Comparison of ENCODE assay signal across 21 cellular contexts in the genomic region with DNA sequence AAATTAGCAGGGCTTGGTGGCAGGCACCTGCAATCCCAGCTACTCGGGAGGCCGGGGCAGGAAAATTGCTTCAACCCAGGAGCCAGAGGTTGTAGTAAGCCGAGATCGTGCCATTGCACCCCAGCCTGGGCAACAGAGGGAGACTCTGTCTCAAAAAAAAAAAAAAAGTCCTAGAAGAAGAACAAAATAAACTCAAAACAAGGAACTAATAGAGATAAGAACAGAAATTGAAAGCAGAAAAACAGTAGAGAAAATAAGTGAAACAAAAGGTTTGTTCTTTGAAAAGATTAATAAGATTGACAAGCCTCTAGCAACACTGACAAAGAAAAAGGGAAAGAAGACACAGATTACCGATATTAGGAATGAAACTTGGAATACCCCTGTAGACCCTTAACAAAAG. TPM values are rescaled to one million over a fixed set of nuclear protein-coding genes. Genes with fewer than 3 reads are reported as not detected.
DNase-seq lines count a peak whose midpoint lies in the region; ATAC-seq, FAIRE-seq and TF ChIP-seq lines count a peak whose summit lies in the region.
"Had no signal": no experiment of that assay in that cellular context is flagged by ENCODE, and none has a peak within 500 bp of the region (broad histone marks: within the 10 kb centered on the region; RNA-seq: fewer than 3 reads in every experiment).

No MANE protein-coding gene starts in this region.

- SMC1A ChIA-PET in GM12878 (lab: Charles Lee; ENCODE audit: uncharacterized antibody, unreplicated experiment): no interaction called here

- no peak for TF ChIP-seq POLR2A in GM12878 (IDR thresholded peaks at IDR 0.05; ENCODE audit: low read depth, low read length)

- H3K9me3 Mint-ChIP-seq in activated CD4-positive, alpha-beta memory T cell treated with anti-CD3 and anti-CD28 coated beads for 36 hours: peaks cover 4% of the 10 kb centered on the region
- H3K9me3 Mint-ChIP-seq in activated CD4-positive, alpha-beta memory T cell treated with anti-CD3 and anti-CD28 coated beads, Interleukin-2, amount 10 ng/mL, durations not matched to agents 7 days and 5 days: peaks cover 3% of the 10 kb centered on the region

- RAD21 ChIA-PET in GM12878 (lab: Charles Lee; ENCODE audit: unreplicated experiment): no interaction called here

- TF ChIP-seq EP300 in GM12878 (IDR thresholded peaks at IDR 0.05; ENCODE audit: borderline replicate concordance in 1 of 2, control insufficient read depth in 1 of 2, low read depth in 2 of 2, low read length in 2 of 2): no peak

- intact Hi-C loops in activated CD4-positive, alpha-beta memory T cell treated with anti-CD3 and anti-CD28 coated beads for 36 hours (cut with micrococcal nuclease): no loop called here
- intact Hi-C loops in GM12878 (cut with micrococcal nuclease; ENCODE audit: unreplicated experiment): no loop called here

- H3K27ac ChIP-seq in MM.1S (ENCODE audit: low read length) (peak overlapping the region; percentile 10; the same call in 1 of the 2 replicates), GM12878 (ENCODE audit: control insufficient read depth, insufficient read depth) (no peak overlapping the region)
- H3K27ac ChIP-seq: C4-2B, GM23248 had no signal

- H3K4me2 ChIP-seq in MM.1S (ENCODE audit: low read depth, low read length): peak overlapping the region; percentile 63
- H3K4me2 ChIP-seq in GM12878 (ENCODE audit: control insufficient read depth, insufficient read depth): no peak overlapping the region; the same call in 1 of the 2 replicates

- H3K4me1 ChIP-seq in MM.1S (ENCODE audit: low read length) (0 out of 2 replicates have a peak, but pooled peaks cover 3% of the 10 kb centered on the region), GM12878 (ENCODE audit: control insufficient read depth, insufficient read depth, low read length) (no peaks in the 10 kb centered on the region)

- 33% methylated on average over 5 of the region's 5 CpGs for WGBS in GM12878 (ENCODE audit: insufficient coverage, insufficient replicate concordance, low lambda C conversion rate, missing lambda C conversion rate)

- no peak overlapping the region for H3K27ac Mint-ChIP-seq in activated CD4-positive, alpha-beta memory T cell treated with anti-CD3 and anti-CD28 coated beads for 36 hours
- no peak overlapping the region for H3K27ac Mint-ChIP-seq in activated CD4-positive, alpha-beta memory T cell treated with anti-CD3 and anti-CD28 coated beads, Interleukin-2, amount 10 ng/mL, durations not matched to agents 7 days and 5 days
- H3K27ac Mint-ChIP-seq: H9 had no signal

- H3K27me3 ChIP-seq in MM.1S (replicated peaks; ENCODE audit: insufficient read depth, low read length): no peaks in the 10 kb centered on the region
- H3K27me3 ChIP-seq in GM12878 (replicated peaks in 1 of 2; ENCODE audit: control insufficient read depth in 2 of 2, insufficient read depth in 2 of 2, low read length in 1 of 2): no peaks in the 10 kb centered on the region

- H3K79me2 ChIP-seq in MM.1S (ENCODE audit: low read length) (no peaks in the 10 kb centered on the region), GM12878 (ENCODE audit: control insufficient read depth, insufficient read depth, low read length) (no peaks in the 10 kb centered on the region)

- no peaks in the 10 kb centered on the region for H3K36me3 ChIP-seq in MM.1S (replicated peaks; ENCODE audit: insufficient read depth, low read length)
- no peaks in the 10 kb centered on the region for H3K36me3 ChIP-seq in GM12878 (ENCODE audit: control insufficient read depth in 2 of 2, insufficient read depth in 2 of 2, low read length in 1 of 2)

- in situ Hi-C loops in GM12878 (cut with MboI): no loop called here

- H3K4me3 ChIP-seq in MM.1S (ENCODE audit: low read length): no peak overlapping the region; the same call in 1 of the 2 replicates
- H3K4me3 ChIP-seq in GM12878: no peak overlapping the region
- H3K4me3 ChIP-seq: GM23248, K562 had no signal

- H3K4me1 Mint-ChIP-seq in activated CD4-positive, alpha-beta memory T cell treated with anti-CD3 and anti-CD28 coated beads for 36 hours (ENCODE audit: low read depth): no peaks in the 10 kb centered on the region
- H3K4me1 Mint-ChIP-seq in activated CD4-positive, alpha-beta memory T cell treated with anti-CD3 and anti-CD28 coated beads, Interleukin-2, amount 10 ng/mL, durations not matched to agents 7 days and 5 days: no peaks in the 10 kb centered on the region

- H3K9me2 ChIP-seq in MM.1S (replicated peaks; ENCODE audit: insufficient read depth, low read length): no peaks in the 10 kb centered on the region

- peak; percentile 2 for DNase-seq in activated CD4-positive, alpha-beta memory T cell treated with anti-CD3 and anti-CD28 coated beads for 36 hours
- DNase-seq in activated CD4-positive, alpha-beta memory T cell treated with anti-CD3 and anti-CD28 coated beads, Interleukin-2, amount 10 ng/mL, durations not matched to agents 7 days and 5 days: no peak
- DNase-seq in MM.1S (peak; percentile 19), GM12878 (ENCODE audit: low read depth, low spot score) (no peak), D341Med (ENCODE audit: low spot score) (no peak), left lobe of liver (ENCODE audit: low spot score) (no peak)
- no peak for DNase-seq in activated CD4-positive, CD25-positive, alpha-beta regulatory T cell treated with anti-CD3 and anti-CD28 coated beads, Interleukin-2, amount 50 U/mL, for 72 hours
- DNase-seq: AML-193; Calu3; CD8-positive, alpha-beta memory T cell; GM23248; H9; NCI-H1417; NCI-H1694 treated with DMSO at 0.1 percent for 48 hours; NCI-H2081 treated with DMSO at 0.1 percent for 48 hours; NCI-H2171 treated with DMSO at 0.1 percent for 48 hours; NCI-H524 treated with DMSO at 0.1 percent for 48 hours had no signal

- no peak for TF ChIP-seq RAD21 in GM12878 (IDR thresholded peaks at IDR 0.05; ENCODE audit: insufficient read depth, low read depth, low read length)

- H3K9ac ChIP-seq in MM.1S (ENCODE audit: low read length) (no peak overlapping the region; the same call in 1 of the 2 replicates), GM12878 (ENCODE audit: control insufficient read depth, insufficient read depth, low read length) (no peak overlapping the region)
- H3K9ac ChIP-seq: GM23248 had no signal

- no peak for FAIRE-seq in GM12878 (lab: Jason Lieb, UNC)
- FAIRE-seq: K562 had no signal

- no peaks in the 10 kb centered on the region for H4K20me1 ChIP-seq in MM.1S (ENCODE audit: insufficient read depth, low read length)
- H4K20me1 ChIP-seq in GM12878 (ENCODE audit: control insufficient read depth, insufficient read depth): no peaks in the 10 kb centered on the region

- H3K9me3 ChIP-seq in MM.1S (replicated peaks; ENCODE audit: insufficient read depth, low read length) (no peaks in the 10 kb centered on the region), GM12878 (replicated peaks; ENCODE audit: control insufficient read depth, insufficient read depth, low read length) (no peaks in the 10 kb centered on the region; the same call in 2 of the 3 replicates)

- BruUV-seq in GM12878 (replicated peaks; lab: Mats Ljungman, UMichigan): no TSS peak

- TF ChIP-seq CTCF in MM.1S (IDR thresholded peaks at IDR 0.05; ENCODE audit: low read length): no peak
- TF ChIP-seq CTCF in GM12878 (IDR thresholded peaks at IDR 0.05 in 2 of 3, conservative IDR thresholded peaks at IDR 0.05 in 1 of 3; ENCODE audit: control insufficient read depth in 2 of 3, extremely low read depth in 1 of 3, insufficient read depth in 1 of 3, low read depth in 3 of 3, low read length in 3 of 3): no peak

- ATAC-seq in GM12878: no peak; the same call in 2 of the 3 replicates
- no peak for ATAC-seq in left lobe of liver
- ATAC-seq: K562, Panc1, SK-N-SH treated with all-trans-retinoic acid at 6 μM for 48 hours had no signal

- H3K27me3 Mint-ChIP-seq in activated CD4-positive, alpha-beta memory T cell treated with anti-CD3 and anti-CD28 coated beads for 36 hours: peaks cover 1% of the 10 kb centered on the region
- peaks cover 28% of the 10 kb centered on the region for H3K27me3 Mint-ChIP-seq in activated CD4-positive, alpha-beta memory T cell treated with anti-CD3 and anti-CD28 coated beads, Interleukin-2, amount 10 ng/mL, durations not matched to agents 7 days and 5 days

- H3K36me3 Mint-ChIP-seq in activated CD4-positive, alpha-beta memory T cell treated with anti-CD3 and anti-CD28 coated beads for 36 hours: no peaks in the 10 kb centered on the region
- no peaks in the 10 kb centered on the region for H3K36me3 Mint-ChIP-seq in activated CD4-positive, alpha-beta memory T cell treated with anti-CD3 and anti-CD28 coated beads, Interleukin-2, amount 10 ng/mL, durations not matched to agents 7 days and 5 days (ENCODE audit: low read depth)

- H2AFZ ChIP-seq in MM.1S (ENCODE audit: low read length): 0 out of 2 replicates have a peak overlapping the region, but pooled peaks have one; percentile 31
- H2AFZ ChIP-seq in GM12878 (ENCODE audit: control insufficient read depth, low read depth, low read length): no peak overlapping the region
- H2AFZ ChIP-seq: GM23248 had no signal

- CTCF ChIA-PET in activated CD4-positive, alpha-beta memory T cell treated with anti-CD3 and anti-CD28 coated beads for 36 hours (lab: Charles Lee): no interaction called here
- CTCF ChIA-PET in activated CD4-positive, alpha-beta memory T cell treated with anti-CD3 and anti-CD28 coated beads, Interleukin-2, amount 10 ng/mL, durations not matched to agents 7 days and 5 days (lab: Charles Lee): no interaction called here
- CTCF ChIA-PET in GM12878 (lab: Yijun Ruan, JAX): no interaction called here

- H3K4me3 Mint-ChIP-seq in activated CD4-positive, alpha-beta memory T cell treated with anti-CD3 and anti-CD28 coated beads for 36 hours: no peak overlapping the region
- H3K4me3 Mint-ChIP-seq in activated CD4-positive, alpha-beta memory T cell treated with anti-CD3 and anti-CD28 coated beads, Interleukin-2, amount 10 ng/mL, durations not matched to agents 7 days and 5 days: no peak overlapping the region
- H3K4me3 Mint-ChIP-seq: CD8-positive, alpha-beta memory T cell; H9 had no signal

- POLR2A ChIA-PET in activated CD4-positive, alpha-beta memory T cell treated with anti-CD3 and anti-CD28 coated beads for 36 hours (lab: Charles Lee): no interaction called here
- POLR2A ChIA-PET in activated CD4-positive, alpha-beta memory T cell treated with anti-CD3 and anti-CD28 coated beads, Interleukin-2, amount 10 ng/mL, durations not matched to agents 7 days and 5 days (lab: Charles Lee): no interaction called here
- POLR2A ChIA-PET in GM12878 (lab: Charles Lee): no interaction called here

- H3F3A ChIP-seq in MM.1S (ENCODE audit: insufficient read depth, low read length): peaks cover 7% of the 10 kb centered on the region; the same call in 1 of the 2 replicates

RNA-seq across cellular contexts. Expression of gene CBX7, which starts 45.1 kb away (rescaled TPM):
- 10 to 100 TPM; 35.7 to 37.7 TPM for total RNA-seq in activated CD4-positive, alpha-beta memory T cell treated with anti-CD3 and anti-CD28 coated beads for 36 hours
- total RNA-seq in activated CD4-positive, alpha-beta memory T cell treated with anti-CD3 and anti-CD28 coated beads, Interleukin-2, amount 10 ng/mL, durations not matched to agents 7 days and 5 days: 10 to 100 TPM; 24.9 to 25.0 TPM
- total RNA-seq in GM12878 (2013; cell fraction: nucleolus; rRNA removed): 41.7 and 53.2 TPM in 2 replicates
- total RNA-seq in GM12878 (2014; rRNA removed) (6.0 and 7.1 TPM in 2 replicates), GM12878 (2014; rRNA removed; fragmentation: Illumina TruSeq; extraction: Trizol) (4.0 and 4.7 TPM in 2 replicates), GM12878 (2021) (13.5 and 13.6 TPM in 2 replicates), left lobe of liver (15.7 TPM)
- polyA plus RNA-seq in GM12878 (2011; ENCODE audit: low read depth): 8.1 TPM
- polyA plus RNA-seq in GM12878 (2011; rRNA removed) (9.7 and 15.2 TPM in 2 replicates), GM12878 (2014; fragmentation: Illumina TruSeq; extraction: Trizol) (4.7 and 7.6 TPM in 2 replicates), GM12878 (2014; fragmentation: Nextera tagmentation; extraction: Ambion mirVana) (under 1 TPM; 0.18 to 0.64 TPM), GM12878 (2014; rRNA removed) (13.9 and 17.2 TPM in 2 replicates), GM12878 (2016; fragmentation: Nextera tagmentation; extraction: Ambion mirVana) (1 to 10 TPM; 2.7 to 5.1 TPM)
- 16.7 and 22.1 TPM in 2 replicates for polyA plus RNA-seq in GM12878 (2011; cell fraction: cytosol; rRNA removed)
- 40.9 and 48.3 TPM in 2 replicates for polyA plus RNA-seq in GM12878 (2011; cell fraction: nucleus; rRNA removed)
- 18.0 and 19.0 TPM in 2 replicates for polyA plus RNA-seq in GM12878 (2012)
- polyA minus RNA-seq in GM12878 (2011; rRNA and poly(A)+ RNA removed): 11.4 and 20.2 TPM in 2 replicates
- polyA minus RNA-seq in GM12878 (2011; cell fraction: cytosol; rRNA and poly(A)+ RNA removed): 7.2 and 7.4 TPM in 2 replicates
- 11.5 and 21.8 TPM in 2 replicates for polyA minus RNA-seq in GM12878 (2011; cell fraction: nucleus; rRNA and poly(A)+ RNA removed)

RNA-seq across cellular contexts. Expression of gene PDGFB, which starts 47.2 kb away (rescaled TPM):
- total RNA-seq in activated CD4-positive, alpha-beta memory T cell treated with anti-CD3 and anti-CD28 coated beads for 36 hours: 10 to 100 TPM; 11.7 to 13.3 TPM
- 1 to 10 TPM; 6.4 to 6.5 TPM for total RNA-seq in activated CD4-positive, alpha-beta memory T cell treated with anti-CD3 and anti-CD28 coated beads, Interleukin-2, amount 10 ng/mL, durations not matched to agents 7 days and 5 days
- not detected in 2 replicates for total RNA-seq in GM12878 (2013; cell fraction: nucleolus; rRNA removed)
- total RNA-seq in GM12878 (2014; rRNA removed) (0.56 and 1.0 TPM in 2 replicates), GM12878 (2014; rRNA removed; fragmentation: Illumina TruSeq; extraction: Trizol) (0.46 and 0.58 TPM in 2 replicates), GM12878 (2021) (0.98 and 1.1 TPM in 2 replicates), left lobe of liver (0.43 TPM)
- 0.25 TPM for polyA plus RNA-seq in GM12878 (2011; ENCODE audit: low read depth)
- polyA plus RNA-seq in GM12878 (2011; rRNA removed) (not detected in 2 replicates), GM12878 (2014; fragmentation: Illumina TruSeq; extraction: Trizol) (0.29 and 0.57 TPM in 2 replicates), GM12878 (2014; fragmentation: Nextera tagmentation; extraction: Ambion mirVana) (under 1 TPM; 0.13 to 0.19 TPM), GM12878 (2014; rRNA removed) (0.76 and 0.91 TPM in 2 replicates), GM12878 (2016; fragmentation: Nextera tagmentation; extraction: Ambion mirVana) (under 1 TPM; 0.23 to 0.24 TPM)
- polyA plus RNA-seq in GM12878 (2011; cell fraction: cytosol; rRNA removed): 0.07 TPM in 1 of 2 replicates, not detected in the other
- 0.09 and 0.19 TPM in 2 replicates for polyA plus RNA-seq in GM12878 (2011; cell fraction: nucleus; rRNA removed)
- 0.39 and 1.6 TPM in 2 replicates for polyA plus RNA-seq in GM12878 (2012)
- not detected in 2 replicates for polyA minus RNA-seq in GM12878 (2011; rRNA and poly(A)+ RNA removed)
- polyA minus RNA-seq in GM12878 (2011; cell fraction: cytosol; rRNA and poly(A)+ RNA removed): not detected in 2 replicates
- polyA minus RNA-seq in GM12878 (2011; cell fraction: nucleus; rRNA and poly(A)+ RNA removed): not detected in 2 replicates
- total RNA-seq: GM23248 had no signal

Comparison
In these comparisons a context has a peak if more than half of its experiments do, and no peak if none do; other contexts are left out.
1. DNase-seq: peak in activated CD4-positive, alpha-beta memory T cell treated with anti-CD3 and anti-CD28 coated beads for 36 hours (single experiment) and MM.1S (single experiment); none in activated CD4-positive, alpha-beta memory T cell treated with anti-CD3 and anti-CD28 coated beads, Interleukin-2, amount 10 ng/mL, durations not matched to agents 7 days and 5 days (single experiment), GM12878 (single experiment), activated CD4-positive, CD25-positive, alpha-beta regulatory T cell treated with anti-CD3 and anti-CD28 coated beads, Interleukin-2, amount 50 U/mL, for 72 hours (single experiment), D341Med (single experiment) and left lobe of liver (single experiment).